ENCODE assay signal across 1 cellular context in genomic region chr20:33673411-33674293, GRCh38.
TF ChIP-seq lines count a peak whose summit lies in the region.

No MANE protein-coding gene starts in this region.

TF ChIP-seq in HEK293, 187 proteins besides CTCF, POLR2A, EP300 and RAD21 (continued from another document):
- TF ChIP-seq ZNF518A (tag by site-specific recombination; conservative IDR thresholded peaks at IDR 0.05; ENCODE audit: low read depth) (no peak), ZNF223 (tag by site-specific recombination; IDR thresholded peaks at IDR 0.05) (no peak), ZNF138 (tag by site-specific recombination; IDR thresholded peaks at IDR 0.05; ENCODE audit: borderline replicate concordance) (0 out of 2 replicates have a peak, but pooled peaks have one; percentile 17), ZNF658 (tag by site-specific recombination; IDR thresholded peaks at IDR 0.05) (no peak)
